Comparison of ENCODE assay signal across 16 cellular contexts in the genomic region with DNA sequence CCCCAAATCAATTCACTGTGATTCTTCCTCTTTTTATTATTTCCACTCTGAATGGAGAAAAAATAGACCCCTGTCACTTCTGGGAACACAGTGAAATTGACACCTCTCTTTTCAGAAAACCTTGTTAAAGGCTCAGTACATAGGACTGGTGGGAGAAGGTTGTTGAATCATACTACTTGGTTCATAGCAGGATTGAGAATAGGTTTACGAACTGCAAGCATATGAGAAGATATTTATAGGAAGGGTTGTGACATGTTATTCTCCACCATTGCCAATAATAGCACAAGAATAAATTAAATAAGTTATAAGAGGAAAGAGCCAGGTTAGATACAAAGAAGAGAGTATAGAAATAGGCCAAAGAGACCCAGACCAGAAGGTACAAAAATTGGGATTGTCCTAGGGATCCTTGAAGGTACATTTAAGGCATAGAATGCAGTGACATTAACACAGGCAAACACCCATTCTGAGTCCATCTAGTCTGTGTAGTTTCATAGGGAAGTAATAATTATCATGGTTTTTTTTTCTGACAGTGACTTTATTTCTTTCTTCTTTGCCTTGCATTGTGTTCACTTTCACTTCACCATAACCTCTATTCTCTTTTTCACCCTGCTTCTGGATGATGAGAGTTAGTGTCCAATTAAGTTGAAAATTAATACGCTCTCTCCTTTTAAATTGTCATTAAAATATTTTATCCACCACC.
"Had no signal": no experiment of that assay in that cellular context is flagged by ENCODE, and none has a peak within 500 bp of the region (broad histone marks: within the 10 kb centered on the region; RNA-seq: fewer than 3 reads in every experiment).

No MANE protein-coding gene starts in this region.

- H3K27me3 ChIP-seq: dorsolateral prefrontal cortex, neutrophil had no signal

- H3K27ac ChIP-seq: dorsolateral prefrontal cortex, heart right ventricle, neutrophil, skin epidermis had no signal

- DNase-seq: cortex of kidney; dorsolateral prefrontal cortex; effector CD8-positive, alpha-beta T cell; heart right ventricle; hypothalamus; islet precursor cell; mammary epithelial cell; mucosa of descending colon; naive thymus-derived CD8-positive, alpha-beta T cell; stimulated activated CD4-positive, alpha-beta T cell treated with anti-CD3 and anti-CD28 coated beads, Interleukin-2, amount 100 ng/mL, for 24 hours; stimulated activated CD4-positive, alpha-beta T cell treated with anti-CD3 and anti-CD28 coated beads, Interleukin-4, amount 100 ng/mL, for 4 hours; stimulated activated naive CD4-positive, alpha-beta T cell treated with Interleukin-2 at 50 U/mL for 16 hours had no signal

- H3K4me1 ChIP-seq: heart right ventricle had no signal

- H3K9me3 ChIP-seq: mucosa of descending colon, neutrophil had no signal

- ATAC-seq: left lobe of liver; mucosa of descending colon; naive thymus-derived CD8-positive, alpha-beta T cell; sciatic nerve had no signal

- H3K4me3 ChIP-seq: dorsolateral prefrontal cortex, heart right ventricle, mucosa of descending colon, skin epidermis had no signal

- H3K36me3 ChIP-seq: heart right ventricle, neutrophil had no signal
